Comparison of ENCODE assay signal across 1 cellular context in the genomic region with DNA sequence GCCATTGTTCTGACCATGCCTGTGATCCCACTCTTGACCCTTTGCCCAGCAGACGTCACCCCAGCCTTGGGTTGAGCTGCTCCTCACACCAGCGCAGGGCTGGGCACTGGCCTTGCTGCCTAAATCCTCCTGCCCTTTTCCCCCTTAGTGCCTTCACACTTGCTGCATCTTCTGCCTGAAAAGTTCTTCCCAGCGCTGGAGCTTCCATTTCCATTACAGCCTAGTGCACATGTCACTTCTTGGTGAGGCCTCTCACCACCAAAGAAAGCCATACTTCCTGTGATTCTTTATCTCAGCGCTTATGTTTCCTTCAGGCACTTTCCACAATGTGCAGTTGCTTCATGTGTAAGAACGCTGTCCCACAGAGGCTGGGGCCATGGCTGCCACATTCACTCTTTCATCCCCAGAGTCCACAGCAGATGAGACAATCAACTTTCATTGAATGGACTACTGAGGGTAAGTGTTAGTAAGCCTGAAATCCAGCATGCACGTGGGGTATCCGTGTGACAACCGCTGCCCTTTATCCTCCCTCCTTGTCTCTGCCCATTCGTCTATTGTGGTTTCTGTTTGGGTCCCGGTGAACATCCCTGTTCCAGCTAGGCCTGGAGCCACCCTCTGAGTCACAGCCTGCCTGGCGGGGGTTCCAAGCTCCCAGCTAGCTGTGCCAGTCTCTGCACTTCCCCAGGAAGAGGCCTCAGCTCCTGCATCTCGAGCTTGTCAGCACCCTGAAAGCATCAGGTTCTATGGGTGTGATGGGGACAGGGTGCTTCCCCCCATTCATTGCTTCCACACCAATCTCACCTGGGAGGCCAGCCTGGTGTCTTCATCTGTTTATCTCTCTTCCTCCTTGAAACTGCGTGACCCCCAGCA.
TF ChIP-seq lines count a peak whose summit lies in the region.

No MANE protein-coding gene starts in this region.

TF ChIP-seq in H1, 55 proteins besides CTCF, POLR2A, EP300 and RAD21:
- no peak for TF ChIP-seq RBBP5 (IDR thresholded peaks at IDR 0.05; ENCODE audit: borderline replicate concordance, low read depth, low read length)
